ENCODE assay signal across 25 cellular contexts in the genomic region with DNA sequence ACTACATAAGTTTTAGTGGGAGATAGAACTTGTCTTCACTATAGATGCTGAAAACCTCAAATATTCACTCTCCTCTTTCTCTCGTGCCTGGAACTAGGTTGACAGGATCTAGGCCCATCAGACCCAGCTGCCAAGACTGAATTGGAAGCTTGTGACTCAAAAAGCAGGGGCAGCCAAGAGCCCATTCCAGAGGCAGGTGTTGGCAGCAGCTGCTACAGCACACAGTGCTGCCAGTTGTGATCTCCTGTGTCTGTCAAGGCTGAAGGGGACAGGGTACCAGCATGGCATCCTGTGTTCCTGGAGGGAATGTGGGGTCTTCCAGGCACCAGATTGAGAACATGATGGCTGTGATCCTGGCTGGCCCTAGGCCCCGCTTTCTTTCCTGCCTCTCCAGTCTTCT.
DNase-seq lines count a peak whose midpoint lies in the region; ATAC-seq and TF ChIP-seq lines count a peak whose summit lies in the region.
"Had no signal": no experiment of that assay in that cellular context is flagged by ENCODE, and none has a peak within 500 bp of the region (broad histone marks: within the 10 kb centered on the region; RNA-seq: fewer than 3 reads in every experiment).

No MANE protein-coding gene starts in this region.

- peaks cover 0 to 10% (median 0%) of the 10 kb centered on the region in 3 donors for H3K9me3 ChIP-seq in gastroesophageal sphincter
- peaks cover 4% of the 10 kb centered on the region for H3K9me3 ChIP-seq in psoas muscle
- H3K9me3 ChIP-seq: Peyer's patch had no signal

- H3K27ac ChIP-seq in gastroesophageal sphincter (no peak overlapping the region), psoas muscle (no peak overlapping the region)
- H3K27ac ChIP-seq: 22Rv1, brain microvascular endothelial cell, hepatocyte, left lung, Peyer's patch, SK-N-MC, tibial nerve had no signal

- no peak for TF ChIP-seq POLR2A in gastroesophageal sphincter (IDR thresholded peaks at IDR 0.05)

- H3K4me3 Mint-ChIP-seq in naive thymus-derived CD8-positive, alpha-beta T cell: no peak overlapping the region
- H3K4me3 Mint-ChIP-seq in activated CD4-positive, alpha-beta memory T cell treated with anti-CD3 and anti-CD28 coated beads for 36 hours: no peak overlapping the region
- H3K4me3 Mint-ChIP-seq: activated naive CD4-positive, alpha-beta T cell treated with anti-CD3 and anti-CD28 coated beads, Interleukin-2, amount 10 ng/mL, durations not matched to agents 7 days and 5 days; mesothelial cell of epicardium; natural killer cell treated with Interleukin-12 subunit alpha and Interleukin-12 subunit beta and Interleukin-15 and Interleukin-18, amount 100 ng/mL, for 72 hours had no signal

- DNase-seq in DMS 273 (lab: John Stamatoyannopoulos, UW; ENCODE audit: unreplicated experiment) (peak; percentile 29), DMS 273 treated with DMSO at 0.1 percent for 48 hours (lab: John Stamatoyannopoulos, UW) (no peak), NCI-H774 (lab: John Stamatoyannopoulos, UW) (peak; percentile 37), psoas muscle (peak; percentile 26 to 74), DMS79 (lab: John Stamatoyannopoulos, UW) (no peak)
- DNase-seq in naive thymus-derived CD8-positive, alpha-beta T cell: no peak
- DNase-seq in activated CD4-positive, alpha-beta memory T cell treated with anti-CD3 and anti-CD28 coated beads for 36 hours: no peak
- DNase-seq: activated CD4-positive, alpha-beta T cell treated with anti-CD3 and anti-CD28 coated beads, Interleukin-2, amount 50 U/mL, for 48 hours; activated CD8-positive, alpha-beta memory T cell treated with anti-CD3 and anti-CD28 coated beads, Interleukin-2, amount 50 U/mL, for 4 hours; activated naive CD4-positive, alpha-beta T cell treated with anti-CD3 and anti-CD28 coated beads, Interleukin-2, amount 10 ng/mL, durations not matched to agents 7 days and 5 days; brain microvascular endothelial cell; KBM-7; left lung; NCI-H526; Peyer's patch; stimulated activated CD4-positive, alpha-beta T cell treated with anti-CD3 and anti-CD28 coated beads, Interleukin-2, amount 100 ng/mL, for 24 hours had no signal

- H3K27me3 ChIP-seq in gastroesophageal sphincter: no peaks in the 10 kb centered on the region
- no peaks in the 10 kb centered on the region for H3K27me3 ChIP-seq in psoas muscle (ENCODE audit: insufficient read depth in 3 of 3, low read length in 2 of 3)
- H3K27me3 ChIP-seq: brain microvascular endothelial cell, hepatocyte, Peyer's patch, tibial nerve had no signal

- H3K36me3 ChIP-seq in gastroesophageal sphincter (no peaks in the 10 kb centered on the region), psoas muscle (ENCODE audit: insufficient read depth in 1 of 2, low read depth in 1 of 2) (no peaks in the 10 kb centered on the region)
- H3K36me3 ChIP-seq: brain microvascular endothelial cell, left lung, Peyer's patch, tibial nerve had no signal

- no peak overlapping the region for H3K27ac Mint-ChIP-seq in naive thymus-derived CD8-positive, alpha-beta T cell
- no peak overlapping the region for H3K27ac Mint-ChIP-seq in activated CD4-positive, alpha-beta memory T cell treated with anti-CD3 and anti-CD28 coated beads for 36 hours
- H3K27ac Mint-ChIP-seq: activated naive CD4-positive, alpha-beta T cell treated with anti-CD3 and anti-CD28 coated beads, Interleukin-2, amount 10 ng/mL, durations not matched to agents 7 days and 5 days; mesothelial cell of epicardium; natural killer cell treated with Interleukin-12 subunit alpha and Interleukin-12 subunit beta and Interleukin-15 and Interleukin-18, amount 100 ng/mL, for 72 hours had no signal

- peaks cover 0 to 36% (median 12%) of the 10 kb centered on the region in 9 donors for H3K9me3 Mint-ChIP-seq in naive thymus-derived CD8-positive, alpha-beta T cell
- peaks cover 19% of the 10 kb centered on the region for H3K9me3 Mint-ChIP-seq in activated CD4-positive, alpha-beta memory T cell treated with anti-CD3 and anti-CD28 coated beads for 36 hours

- POLR2A ChIA-PET in naive thymus-derived CD8-positive, alpha-beta T cell (lab: Charles Lee): no interaction called here
- POLR2A ChIA-PET in activated CD4-positive, alpha-beta memory T cell treated with anti-CD3 and anti-CD28 coated beads for 36 hours (lab: Charles Lee): no interaction called here

- CTCF ChIA-PET in activated CD4-positive, alpha-beta memory T cell treated with anti-CD3 and anti-CD28 coated beads for 36 hours (lab: Charles Lee): interaction anchor here (0.8 kb wide), 1 partner anchor 31 kb away, joined by 3 read pairs; no protein-coding TSS in a partner anchor

- no peaks in the 10 kb centered on the region for H3K4me1 Mint-ChIP-seq in naive thymus-derived CD8-positive, alpha-beta T cell
- peaks cover 10% of the 10 kb centered on the region for H3K4me1 Mint-ChIP-seq in activated CD4-positive, alpha-beta memory T cell treated with anti-CD3 and anti-CD28 coated beads for 36 hours (ENCODE audit: low read depth)
- H3K4me1 Mint-ChIP-seq: mesothelial cell of epicardium had no signal

- TF ChIP-seq CTCF in gastroesophageal sphincter (IDR thresholded peaks at IDR 0.05) (no peak), psoas muscle (IDR thresholded peaks at IDR 0.05) (no peak)

- H3K4me1 ChIP-seq in gastroesophageal sphincter: peaks cover 0 to 7% (median 0%) of the 10 kb centered on the region in 3 donors
- H3K4me1 ChIP-seq in psoas muscle: no peaks in the 10 kb centered on the region
- H3K4me1 ChIP-seq: left lung, Peyer's patch, tibial nerve had no signal

- no peak overlapping the region for H3K4me3 ChIP-seq in gastroesophageal sphincter
- no peak overlapping the region for H3K4me3 ChIP-seq in psoas muscle
- H3K4me3 ChIP-seq: hepatocyte, left lung, Peyer's patch, SK-N-MC, smooth muscle cell, tibial nerve had no signal

- ATAC-seq in gastroesophageal sphincter (peak; percentile 39), psoas muscle (peak; percentile 92 to 96 (median 94))
- ATAC-seq in naive thymus-derived CD8-positive, alpha-beta T cell: no peak
- ATAC-seq: activated CD4-positive, CD25-positive, alpha-beta regulatory T cell treated with anti-CD3 and anti-CD28 coated beads, Interleukin-2, amount 50 U/mL, for 24 hours; left lung; natural killer cell treated with Interleukin-12 subunit alpha and Interleukin-12 subunit beta and Interleukin-15 and Interleukin-18, amount 100 ng/mL, for 72 hours had no signal

- intact Hi-C loops in psoas muscle (cut with DNase I): no loop called here
- intact Hi-C loops in activated CD4-positive, alpha-beta memory T cell treated with anti-CD3 and anti-CD28 coated beads for 36 hours (cut with micrococcal nuclease): no loop called here

- peaks cover 0 to 19% (median 2%) of the 10 kb centered on the region in 5 donors for H3K27me3 Mint-ChIP-seq in naive thymus-derived CD8-positive, alpha-beta T cell
- H3K27me3 Mint-ChIP-seq in activated CD4-positive, alpha-beta memory T cell treated with anti-CD3 and anti-CD28 coated beads for 36 hours: no peaks in the 10 kb centered on the region
- H3K27me3 Mint-ChIP-seq: activated naive CD4-positive, alpha-beta T cell treated with anti-CD3 and anti-CD28 coated beads, Interleukin-2, amount 10 ng/mL, durations not matched to agents 7 days and 5 days had no signal

- 0 to 100% methylated on average over 1 of the region's 2 CpGs for WGBS in gastroesophageal sphincter (ENCODE audit: low coverage in 1 of 2), 2 donors
- 25 to 35% (median 34%) methylated on average over 2 of the region's 2 CpGs for WGBS in psoas muscle, 3 donors

- H3K36me3 Mint-ChIP-seq in naive thymus-derived CD8-positive, alpha-beta T cell: peaks cover 0 to 12% (median 0%) of the 10 kb centered on the region in 3 donors
- no peaks in the 10 kb centered on the region for H3K36me3 Mint-ChIP-seq in activated CD4-positive, alpha-beta memory T cell treated with anti-CD3 and anti-CD28 coated beads for 36 hours

- no peak for TF ChIP-seq EP300 in gastroesophageal sphincter (IDR thresholded peaks at IDR 0.05)

Comparison
In these comparisons a context has a peak if more than half of its experiments do, and no peak if none do; other contexts are left out.
1. DNase-seq: peak in DMS 273 (single experiment), NCI-H774 (single experiment) and psoas muscle (2 of 2); none in DMS 273 treated with DMSO at 0.1 percent for 48 hours (single experiment), DMS79 (single experiment), naive thymus-derived CD8-positive, alpha-beta T cell (0 of 10) and activated CD4-positive, alpha-beta memory T cell treated with anti-CD3 and anti-CD28 coated beads for 36 hours (single experiment).
2. ATAC-seq: peak in gastroesophageal sphincter (single experiment) and psoas muscle (4 of 4); none in naive thymus-derived CD8-positive, alpha-beta T cell (0 of 2).